18 cellular contexts compared by ENCODE assay signal in the genomic region with DNA sequence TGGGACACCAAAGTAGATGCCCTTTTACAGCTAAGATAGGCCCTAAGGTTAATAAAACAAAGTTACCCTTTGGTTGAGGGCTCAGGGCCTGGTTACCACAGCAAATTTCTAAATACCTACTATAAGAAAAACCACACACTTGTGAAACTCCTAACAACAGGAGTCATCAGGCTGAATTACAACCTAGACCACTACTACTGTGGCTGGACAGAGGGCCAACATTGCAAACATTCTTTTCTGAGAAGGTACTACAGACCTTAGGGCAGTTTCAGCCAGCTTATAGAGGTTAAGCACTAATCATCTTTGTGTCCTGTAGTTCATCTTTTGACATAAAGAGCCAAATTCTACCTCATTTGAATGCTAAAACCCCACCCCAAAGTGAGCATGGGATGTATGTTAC.
A peak's percentile ranks its signal among the peaks of the same experiment; 100 is the strongest.
DNase-seq lines count a peak whose midpoint lies in the region; FAIRE-seq and TF ChIP-seq lines count a peak whose summit lies in the region.
"Had no signal": no experiment of that assay in that cellular context is flagged by ENCODE, and none has a peak within 500 bp of the region (broad histone marks: within the 10 kb centered on the region; RNA-seq: fewer than 3 reads in every experiment).

No MANE protein-coding gene starts in this region.

- no peaks in the 10 kb centered on the region for H3K36me3 Mint-ChIP-seq in astrocyte (ENCODE audit: low read depth, unreplicated experiment)
- H3K36me3 Mint-ChIP-seq: CD14-positive monocyte had no signal

- no peaks in the 10 kb centered on the region for H3K79me1 ChIP-seq in mesendoderm (ENCODE audit: low read length)

- H3K79me2 ChIP-seq in astrocyte (ENCODE audit: insufficient read depth, low read length) (no peaks in the 10 kb centered on the region), mesendoderm (ENCODE audit: control insufficient read depth, insufficient read depth, low read length) (no peaks in the 10 kb centered on the region)

- H3K9ac ChIP-seq in HUES64 (ENCODE audit: low read depth, low read length) (no peak overlapping the region), astrocyte (ENCODE audit: low read length) (no peak overlapping the region), mesendoderm (ENCODE audit: low read length) (no peak overlapping the region)

- H3K4ac ChIP-seq in mesendoderm (ENCODE audit: low read depth, low read length): no peak overlapping the region

- no peaks in the 10 kb centered on the region for H4K20me1 ChIP-seq in astrocyte (ENCODE audit: insufficient read depth, low read length)

- H3K27ac Mint-ChIP-seq in astrocyte (ENCODE audit: unreplicated experiment): no peak overlapping the region
- H3K27ac Mint-ChIP-seq: CD14-positive monocyte had no signal

- H4K5ac ChIP-seq in mesendoderm (ENCODE audit: low read length): peak overlapping the region; percentile 81

- H3K56ac ChIP-seq in mesendoderm (ENCODE audit: low read length): no peak overlapping the region

- peaks cover 16% of the 10 kb centered on the region for H3K9me3 ChIP-seq in HUES64 (ENCODE audit: insufficient read depth, low read depth, low read length)
- no peaks in the 10 kb centered on the region for H3K9me3 ChIP-seq in astrocyte (ENCODE audit: insufficient read depth, low read depth, low read length)
- H3K9me3 ChIP-seq: SJCRH30 had no signal

- H3K27me3 ChIP-seq in HUES64 (ENCODE audit: insufficient read depth, low read length) (no peaks in the 10 kb centered on the region), astrocyte (ENCODE audit: insufficient read depth, low read length) (no peaks in the 10 kb centered on the region), mesendoderm (ENCODE audit: insufficient read depth, low read length, poor library complexity) (no peaks in the 10 kb centered on the region)
- H3K27me3 ChIP-seq: SJCRH30 had no signal

- TF ChIP-seq CTCF in astrocyte (IDR thresholded peaks at IDR 0.05; ENCODE audit: insufficient read depth, low read depth, low read length): no peak

- no peak for TF ChIP-seq POLR2A in GM12892 (IDR thresholded peaks at IDR 0.05; ENCODE audit: low read depth, low read length)

- no peak overlapping the region for H3K4me3 ChIP-seq in HUES64 (ENCODE audit: low read length)
- no peak overlapping the region for H3K4me3 ChIP-seq in astrocyte (ENCODE audit: insufficient read depth, low read depth, low read length)
- no peak overlapping the region for H3K4me3 ChIP-seq in mesendoderm (ENCODE audit: low read length)
- H3K4me3 ChIP-seq: SJCRH30 had no signal

- H3K23ac ChIP-seq in mesendoderm (ENCODE audit: low read length): no peak overlapping the region

- H3K4me1 ChIP-seq in HUES64 (ENCODE audit: insufficient read depth, low read length) (peaks cover 12% of the 10 kb centered on the region), astrocyte (ENCODE audit: insufficient read depth, low read length) (no peaks in the 10 kb centered on the region), mesendoderm (ENCODE audit: control insufficient read depth, low read depth, low read length) (peaks cover 2% of the 10 kb centered on the region)

- no peaks in the 10 kb centered on the region for H3K27me3 Mint-ChIP-seq in astrocyte (ENCODE audit: low read depth, unreplicated experiment)

- H3K27ac ChIP-seq in HUES64 (ENCODE audit: low read depth, low read length) (peak overlapping the region; percentile 91; the same call in 1 of the 2 replicates), astrocyte (ENCODE audit: low read depth, low read length) (peak overlapping the region; percentile 32), mesendoderm (ENCODE audit: low read depth, low read length) (no peak overlapping the region), substantia nigra (ENCODE audit: low read depth, low read length, poor library complexity, severe bottlenecking) (no peak overlapping the region)
- H3K27ac ChIP-seq: RWPE1, SJCRH30 had no signal

- no peak overlapping the region for H2BK5ac ChIP-seq in mesendoderm (ENCODE audit: low read length)

- H3K9me3 Mint-ChIP-seq in astrocyte (ENCODE audit: unreplicated experiment): peaks cover 2% of the 10 kb centered on the region

- H2BK120ac ChIP-seq in mesendoderm (ENCODE audit: low read depth, low read length): peak overlapping the region; percentile 69

- H3K36me3 ChIP-seq in HUES64 (ENCODE audit: insufficient read depth, low read length) (no peaks in the 10 kb centered on the region), astrocyte (ENCODE audit: insufficient read depth, low read length) (no peaks in the 10 kb centered on the region), mesendoderm (ENCODE audit: control insufficient read depth, insufficient read depth, low read length) (no peaks in the 10 kb centered on the region)
- H3K36me3 ChIP-seq: SJCRH30 had no signal

- no peak overlapping the region for H3K4me2 ChIP-seq in astrocyte (ENCODE audit: low read length)
- no peak overlapping the region for H3K4me2 ChIP-seq in mesendoderm (ENCODE audit: low read length)

- peaks cover 14% of the 10 kb centered on the region for H3K4me1 Mint-ChIP-seq in astrocyte (ENCODE audit: low read depth, unreplicated experiment)
- H3K4me1 Mint-ChIP-seq: CD14-positive monocyte had no signal

- DNase-seq in ELR (ENCODE audit: low read depth) (peak; percentile 3), astrocyte (ENCODE audit: low read depth) (peak; percentile 55), mesendoderm (no peak), substantia nigra (lab: John Stamatoyannopoulos, UW) (no peak), OCI-M2 (lab: John Stamatoyannopoulos, UW; ENCODE audit: unreplicated experiment) (no peak), GM12892 (ENCODE audit: insufficient read length) (no peak)
- DNase-seq in activated naive CD4-positive, alpha-beta T cell treated with Interleukin-2 at 50 U/mL for 16 hours: no peak
- DNase-seq: COR-L47, KG1, NCI-H1417 treated with DMSO at 0.1 percent for 48 hours, NCI-H2081, NCI-H524, SJCRH30 had no signal

- no peak overlapping the region for H4K8ac ChIP-seq in mesendoderm (ENCODE audit: low read depth, low read length)

- H3K18ac ChIP-seq in mesendoderm (ENCODE audit: low read length): peak overlapping the region; percentile 23

- H3K4me3 Mint-ChIP-seq in astrocyte (ENCODE audit: unreplicated experiment): no peak overlapping the region
- H3K4me3 Mint-ChIP-seq: CD14-positive monocyte had no signal

- FAIRE-seq in astrocyte (lab: Jason Lieb, UNC): no peak
- FAIRE-seq in GM12892 (lab: Jason Lieb, UNC): no peak
- FAIRE-seq: G401.6, GM19239 had no signal

- H2AK5ac ChIP-seq in mesendoderm (ENCODE audit: low read length): peak overlapping the region; percentile 68

- H2AFZ ChIP-seq in astrocyte (ENCODE audit: low read depth, low read length): no peak overlapping the region

- peak overlapping the region; percentile 74 for H2BK15ac ChIP-seq in mesendoderm (replicated peaks; ENCODE audit: low read depth)

Comparison
In these comparisons a context has a peak if more than half of its experiments do, and no peak if none do; other contexts are left out.
1. DNase-seq: peak in ELR (single experiment) and astrocyte (single experiment); none in mesendoderm (single experiment), substantia nigra (0 of 49), OCI-M2 (single experiment), GM12892 (single experiment) and activated naive CD4-positive, alpha-beta T cell treated with Interleukin-2 at 50 U/mL for 16 hours (single experiment).
2. H3K27ac ChIP-seq: peak in HUES64 (single experiment) and astrocyte (single experiment); none in mesendoderm (single experiment) and substantia nigra (single experiment).